In the genomic region with DNA sequence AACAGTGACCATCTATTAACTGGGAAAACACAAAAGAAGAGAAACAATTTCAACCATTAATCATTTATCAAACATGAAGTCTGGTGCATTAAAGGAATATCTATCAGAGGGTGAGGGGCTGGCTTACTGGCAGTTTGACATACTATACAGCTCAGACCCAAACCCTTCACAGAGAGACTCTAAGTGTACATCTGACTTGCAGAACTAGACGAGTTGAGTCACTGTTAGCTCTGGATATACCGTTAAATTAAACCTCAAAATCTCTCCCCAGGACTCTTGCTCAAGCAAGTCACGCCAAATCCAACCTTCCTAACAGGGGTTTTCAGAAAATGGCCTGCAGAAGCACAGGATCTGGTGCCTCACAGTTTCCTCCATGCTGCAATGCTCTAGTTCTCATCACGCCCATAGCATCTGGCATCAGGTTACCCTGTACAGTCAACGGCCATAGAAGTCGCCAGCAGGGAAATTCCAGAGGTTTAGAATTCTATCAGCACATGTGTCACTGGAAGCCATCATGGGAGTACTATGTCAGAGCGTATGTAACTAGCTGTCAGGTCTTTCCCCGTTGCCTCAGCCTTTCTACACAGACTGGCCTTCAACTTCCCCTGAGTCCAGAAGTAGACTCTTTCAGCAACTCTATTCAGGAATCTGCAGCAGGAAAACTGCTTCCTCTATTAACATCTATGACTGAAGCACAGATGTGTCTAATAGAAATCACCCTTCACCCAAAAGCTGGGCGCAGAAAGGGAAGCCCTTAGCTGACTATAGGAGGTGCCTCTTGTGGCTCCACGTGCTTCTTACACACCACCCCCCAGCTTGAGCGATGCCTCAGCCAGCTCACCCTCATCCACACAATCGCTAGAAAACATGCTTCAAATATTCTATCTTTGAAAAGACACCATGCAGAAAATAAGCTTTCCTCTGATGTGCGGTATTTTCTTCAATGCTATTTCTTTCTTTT, we compare ENCODE assay signal across 8 cellular contexts. TPM values are rescaled to one million over a fixed set of nuclear protein-coding genes. Genes with fewer than 3 reads are reported as not detected.
DNase-seq lines count a peak whose midpoint lies in the region; ATAC-seq and TF ChIP-seq lines count a peak whose summit lies in the region.

No MANE protein-coding gene starts in this region.

- H3K4me3 Mint-ChIP-seq in stimulated activated naive CD8-positive, alpha-beta T cell treated with anti-CD3 and anti-CD28 coated beads, Interleukin-15, Interleukin-2, amounts not matched to agents 100 ng/mL and 50 ng/mL, for 24 hours: peak overlapping the region; percentile 62

- peak overlapping the region; percentile 85 for H3K27ac Mint-ChIP-seq in stimulated activated naive CD8-positive, alpha-beta T cell treated with anti-CD3 and anti-CD28 coated beads, Interleukin-15, Interleukin-2, amounts not matched to agents 100 ng/mL and 50 ng/mL, for 24 hours

- POLR2A ChIA-PET in RWPE1 (lab: Yijun Ruan, JAX; ENCODE audit: low non-redundant PET): interaction anchor here (0.7 kb wide), 1 partner anchor 1358 kb away, joined by 3 read pairs; no protein-coding TSS in a partner anchor

- peaks cover 64% of the 10 kb centered on the region for H3K36me3 ChIP-seq in MG63

- H3K4me3 ChIP-seq in MG63: no peak overlapping the region

- H3K36me3 Mint-ChIP-seq in stimulated activated naive CD8-positive, alpha-beta T cell treated with anti-CD3 and anti-CD28 coated beads, Interleukin-15, Interleukin-2, amounts not matched to agents 100 ng/mL and 50 ng/mL, for 24 hours (ENCODE audit: low read depth): peaks cover 72% of the 10 kb centered on the region

- no peaks in the 10 kb centered on the region for H3K9me3 ChIP-seq in MG63

- CTCF ChIA-PET in RWPE1 (lab: Yijun Ruan, JAX): interaction anchor here (0.9 to 1.0 kb wide), 2 partner anchors 16 to 18 kb away, joined by 3 to 4 read pairs; no protein-coding TSS in a partner anchor

- H3K27me3 Mint-ChIP-seq in stimulated activated naive CD8-positive, alpha-beta T cell treated with anti-CD3 and anti-CD28 coated beads, Interleukin-15, Interleukin-2, amounts not matched to agents 100 ng/mL and 50 ng/mL, for 24 hours: no peaks in the 10 kb centered on the region

- peak overlapping the region; percentile 46 for H3K27ac ChIP-seq in RWPE1

- peaks cover 70% of the 10 kb centered on the region for H3K4me1 Mint-ChIP-seq in stimulated activated naive CD8-positive, alpha-beta T cell treated with anti-CD3 and anti-CD28 coated beads, Interleukin-15, Interleukin-2, amounts not matched to agents 100 ng/mL and 50 ng/mL, for 24 hours (ENCODE audit: low read depth)

- no peak for ATAC-seq in GM21447 (IDR thresholded peaks at IDR 0.05; ENCODE audit: unreplicated experiment)

- DNase-seq in activated T-cell treated with anti-CD3 and anti-CD28 coated beads for 48 hours (ENCODE audit: low read depth) (peak; percentile 19), RWPE1 (ENCODE audit: low spot score) (peak; percentile 15), fibroblast of peridontal ligament (ENCODE audit: extremely low read depth) (peak; percentile 82), NCI-H2081 (lab: John Stamatoyannopoulos, UW) (no peak), MG63 (no peak)
- DNase-seq in activated T-cell treated with anti-CD3 and anti-CD28 coated beads, Interleukin-2, amount 50 U/mL, for 1 hour: no peak

- H3K27me3 ChIP-seq in MG63: no peaks in the 10 kb centered on the region

- H3K9me3 Mint-ChIP-seq in stimulated activated naive CD8-positive, alpha-beta T cell treated with anti-CD3 and anti-CD28 coated beads, Interleukin-15, Interleukin-2, amounts not matched to agents 100 ng/mL and 50 ng/mL, for 24 hours: no peaks in the 10 kb centered on the region

- no peak for TF ChIP-seq CTCF in RWPE1 (conservative IDR thresholded peaks at IDR 0.05; ENCODE audit: low read depth)

RNA-seq across cellular contexts. Expression of gene TGOLN2, which starts 9.3 kb away (rescaled TPM):
- 32.5 and 36.5 TPM in 2 replicates for total RNA-seq in MG63 (2014; rRNA removed; shearing (Covaris generic); ENCODE audit: low replicate concordance)

RNA-seq across cellular contexts. Expression of gene RETSAT, which starts 35.8 kb away (rescaled TPM):
- total RNA-seq in MG63 (2014; rRNA removed; shearing (Covaris generic); ENCODE audit: low replicate concordance): 28.3 and 40.1 TPM in 2 replicates

RNA-seq across cellular contexts. Expression of gene ELMOD3, which starts 36.1 kb away (rescaled TPM):
- total RNA-seq in MG63 (2014; rRNA removed; shearing (Covaris generic); ENCODE audit: low replicate concordance): 3.9 and 25.3 TPM in 2 replicates

Comparison
In these comparisons a context has a peak if more than half of its experiments do, and no peak if none do; other contexts are left out.
1. DNase-seq: peak in activated T-cell treated with anti-CD3 and anti-CD28 coated beads for 48 hours (single experiment), RWPE1 (single experiment) and fibroblast of peridontal ligament (single experiment); none in activated T-cell treated with anti-CD3 and anti-CD28 coated beads, Interleukin-2, amount 50 U/mL, for 1 hour (single experiment), NCI-H2081 (0 of 2) and MG63 (single experiment).